ENCODE assay signal across 1 cellular context in the genomic region with DNA sequence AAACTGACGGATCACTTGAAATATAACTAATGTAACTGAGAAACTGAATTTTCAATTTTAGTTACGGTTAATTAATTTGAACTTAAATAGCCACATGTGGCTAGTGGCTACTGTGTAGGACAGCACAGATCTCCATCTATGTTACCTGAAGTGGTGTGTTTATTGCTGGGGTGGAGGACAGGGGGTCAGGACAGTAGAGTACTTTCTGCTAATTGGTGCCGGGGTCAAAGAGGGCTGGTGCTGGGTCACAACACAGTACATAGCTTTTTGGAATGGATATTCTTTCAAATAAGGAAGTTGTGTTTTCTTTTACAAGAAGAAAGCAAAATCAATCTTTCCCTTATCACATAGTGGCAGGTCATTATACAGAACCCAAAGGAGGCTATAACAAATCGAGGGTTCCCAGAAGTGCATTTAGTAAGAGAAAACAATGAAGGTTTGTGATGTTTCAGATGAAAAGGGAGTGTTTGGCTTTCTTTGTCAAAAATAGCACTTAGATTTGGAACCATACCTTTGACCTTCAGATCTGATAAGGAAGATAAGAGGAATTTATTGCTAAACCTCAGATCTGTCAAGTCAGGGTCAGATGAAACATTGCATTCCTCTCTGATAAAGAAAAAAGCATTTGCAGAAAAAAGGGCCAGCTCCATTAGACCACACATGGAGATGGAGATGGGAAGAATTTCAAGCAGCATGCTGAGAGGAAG.
TF ChIP-seq lines count a peak whose summit lies in the region.

No MANE protein-coding gene starts in this region.

TF ChIP-seq in HepG2, 621 proteins besides CTCF, POLR2A, EP300 and RAD21 (continued from another document and continues in another):
- TF ChIP-seq, protein P1, sequence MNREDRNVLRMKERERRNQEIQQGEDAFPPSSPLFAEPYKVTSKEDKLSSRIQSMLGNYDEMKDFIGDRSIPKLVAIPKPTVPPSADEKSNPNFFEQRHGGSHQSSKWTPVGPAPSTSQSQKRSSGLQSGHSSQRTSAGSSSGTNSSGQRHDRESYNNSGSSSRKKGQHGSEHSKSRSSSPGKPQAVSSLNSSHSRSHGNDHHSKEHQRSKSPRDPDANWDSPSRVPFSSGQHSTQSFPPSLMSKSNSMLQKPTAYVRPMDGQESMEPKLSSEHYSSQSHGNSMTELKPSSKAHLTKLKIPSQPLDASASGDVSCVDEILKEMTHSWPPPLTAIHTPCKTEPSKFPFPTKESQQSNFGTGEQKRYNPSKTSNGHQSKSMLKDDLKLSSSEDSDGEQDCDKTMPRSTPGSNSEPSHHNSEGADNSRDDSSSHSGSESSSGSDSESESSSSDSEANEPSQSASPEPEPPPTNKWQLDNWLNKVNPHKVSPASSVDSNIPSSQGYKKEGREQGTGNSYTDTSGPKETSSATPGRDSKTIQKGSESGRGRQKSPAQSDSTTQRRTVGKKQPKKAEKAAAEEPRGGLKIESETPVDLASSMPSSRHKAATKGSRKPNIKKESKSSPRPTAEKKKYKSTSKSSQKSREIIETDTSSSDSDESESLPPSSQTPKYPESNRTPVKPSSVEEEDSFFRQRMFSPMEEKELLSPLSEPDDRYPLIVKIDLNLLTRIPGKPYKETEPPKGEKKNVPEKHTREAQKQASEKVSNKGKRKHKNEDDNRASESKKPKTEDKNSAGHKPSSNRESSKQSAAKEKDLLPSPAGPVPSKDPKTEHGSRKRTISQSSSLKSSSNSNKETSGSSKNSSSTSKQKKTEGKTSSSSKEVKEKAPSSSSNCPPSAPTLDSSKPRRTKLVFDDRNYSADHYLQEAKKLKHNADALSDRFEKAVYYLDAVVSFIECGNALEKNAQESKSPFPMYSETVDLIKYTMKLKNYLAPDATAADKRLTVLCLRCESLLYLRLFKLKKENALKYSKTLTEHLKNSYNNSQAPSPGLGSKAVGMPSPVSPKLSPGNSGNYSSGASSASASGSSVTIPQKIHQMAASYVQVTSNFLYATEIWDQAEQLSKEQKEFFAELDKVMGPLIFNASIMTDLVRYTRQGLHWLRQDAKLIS (CRISPR knock-in tag; IDR thresholded peaks at IDR 0.05), result no peak
- TF ChIP-seq, protein P2, sequence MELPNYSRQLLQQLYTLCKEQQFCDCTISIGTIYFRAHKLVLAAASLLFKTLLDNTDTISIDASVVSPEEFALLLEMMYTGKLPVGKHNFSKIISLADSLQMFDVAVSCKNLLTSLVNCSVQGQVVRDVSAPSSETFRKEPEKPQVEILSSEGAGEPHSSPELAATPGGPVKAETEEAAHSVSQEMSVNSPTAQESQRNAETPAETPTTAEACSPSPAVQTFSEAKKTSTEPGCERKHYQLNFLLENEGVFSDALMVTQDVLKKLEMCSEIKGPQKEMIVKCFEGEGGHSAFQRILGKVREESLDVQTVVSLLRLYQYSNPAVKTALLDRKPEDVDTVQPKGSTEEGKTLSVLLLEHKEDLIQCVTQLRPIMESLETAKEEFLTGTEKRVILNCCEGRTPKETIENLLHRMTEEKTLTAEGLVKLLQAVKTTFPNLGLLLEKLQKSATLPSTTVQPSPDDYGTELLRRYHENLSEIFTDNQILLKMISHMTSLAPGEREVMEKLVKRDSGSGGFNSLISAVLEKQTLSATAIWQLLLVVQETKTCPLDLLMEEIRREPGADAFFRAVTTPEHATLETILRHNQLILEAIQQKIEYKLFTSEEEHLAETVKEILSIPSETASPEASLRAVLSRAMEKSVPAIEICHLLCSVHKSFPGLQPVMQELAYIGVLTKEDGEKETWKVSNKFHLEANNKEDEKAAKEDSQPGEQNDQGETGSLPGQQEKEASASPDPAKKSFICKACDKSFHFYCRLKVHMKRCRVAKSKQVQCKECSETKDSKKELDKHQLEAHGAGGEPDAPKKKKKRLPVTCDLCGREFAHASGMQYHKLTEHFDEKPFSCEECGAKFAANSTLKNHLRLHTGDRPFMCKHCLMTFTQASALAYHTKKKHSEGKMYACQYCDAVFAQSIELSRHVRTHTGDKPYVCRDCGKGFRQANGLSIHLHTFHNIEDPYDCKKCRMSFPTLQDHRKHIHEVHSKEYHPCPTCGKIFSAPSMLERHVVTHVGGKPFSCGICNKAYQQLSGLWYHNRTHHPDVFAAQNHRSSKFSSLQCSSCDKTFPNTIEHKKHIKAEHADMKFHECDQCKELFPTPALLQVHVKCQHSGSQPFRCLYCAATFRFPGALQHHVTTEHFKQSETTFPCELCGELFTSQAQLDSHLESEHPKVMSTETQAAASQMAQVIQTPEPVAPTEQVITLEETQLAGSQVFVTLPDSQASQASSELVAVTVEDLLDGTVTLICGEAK (IDR thresholded peaks at IDR 0.05), result no peak
- TF ChIP-seq, protein P2 (CRISPR knock-in tag; IDR thresholded peaks at IDR 0.05), result no peak
- TF ChIP-seq NCOR1 (IDR thresholded peaks at IDR 0.05; ENCODE audit: borderline replicate concordance, low read length), result no peak; the same call in 1 of the 2 replicates
- TF ChIP-seq, protein P3, sequence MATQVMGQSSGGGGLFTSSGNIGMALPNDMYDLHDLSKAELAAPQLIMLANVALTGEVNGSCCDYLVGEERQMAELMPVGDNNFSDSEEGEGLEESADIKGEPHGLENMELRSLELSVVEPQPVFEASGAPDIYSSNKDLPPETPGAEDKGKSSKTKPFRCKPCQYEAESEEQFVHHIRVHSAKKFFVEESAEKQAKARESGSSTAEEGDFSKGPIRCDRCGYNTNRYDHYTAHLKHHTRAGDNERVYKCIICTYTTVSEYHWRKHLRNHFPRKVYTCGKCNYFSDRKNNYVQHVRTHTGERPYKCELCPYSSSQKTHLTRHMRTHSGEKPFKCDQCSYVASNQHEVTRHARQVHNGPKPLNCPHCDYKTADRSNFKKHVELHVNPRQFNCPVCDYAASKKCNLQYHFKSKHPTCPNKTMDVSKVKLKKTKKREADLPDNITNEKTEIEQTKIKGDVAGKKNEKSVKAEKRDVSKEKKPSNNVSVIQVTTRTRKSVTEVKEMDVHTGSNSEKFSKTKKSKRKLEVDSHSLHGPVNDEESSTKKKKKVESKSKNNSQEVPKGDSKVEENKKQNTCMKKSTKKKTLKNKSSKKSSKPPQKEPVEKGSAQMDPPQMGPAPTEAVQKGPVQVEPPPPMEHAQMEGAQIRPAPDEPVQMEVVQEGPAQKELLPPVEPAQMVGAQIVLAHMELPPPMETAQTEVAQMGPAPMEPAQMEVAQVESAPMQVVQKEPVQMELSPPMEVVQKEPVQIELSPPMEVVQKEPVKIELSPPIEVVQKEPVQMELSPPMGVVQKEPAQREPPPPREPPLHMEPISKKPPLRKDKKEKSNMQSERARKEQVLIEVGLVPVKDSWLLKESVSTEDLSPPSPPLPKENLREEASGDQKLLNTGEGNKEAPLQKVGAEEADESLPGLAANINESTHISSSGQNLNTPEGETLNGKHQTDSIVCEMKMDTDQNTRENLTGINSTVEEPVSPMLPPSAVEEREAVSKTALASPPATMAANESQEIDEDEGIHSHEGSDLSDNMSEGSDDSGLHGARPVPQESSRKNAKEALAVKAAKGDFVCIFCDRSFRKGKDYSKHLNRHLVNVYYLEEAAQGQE (IDR thresholded peaks at IDR 0.05; ENCODE audit: borderline replicate concordance in 1 of 2, low read depth in 1 of 2, low read length in 2 of 2), result no peak
- no peak for TF ChIP-seq ZNF607 (CRISPR knock-in tag; IDR thresholded peaks at IDR 0.05; ENCODE audit: borderline replicate concordance)
- no peak for TF ChIP-seq ZNF484 (CRISPR knock-in tag; IDR thresholded peaks at IDR 0.05; ENCODE audit: borderline replicate concordance, low read depth)
- TF ChIP-seq, protein P4, sequence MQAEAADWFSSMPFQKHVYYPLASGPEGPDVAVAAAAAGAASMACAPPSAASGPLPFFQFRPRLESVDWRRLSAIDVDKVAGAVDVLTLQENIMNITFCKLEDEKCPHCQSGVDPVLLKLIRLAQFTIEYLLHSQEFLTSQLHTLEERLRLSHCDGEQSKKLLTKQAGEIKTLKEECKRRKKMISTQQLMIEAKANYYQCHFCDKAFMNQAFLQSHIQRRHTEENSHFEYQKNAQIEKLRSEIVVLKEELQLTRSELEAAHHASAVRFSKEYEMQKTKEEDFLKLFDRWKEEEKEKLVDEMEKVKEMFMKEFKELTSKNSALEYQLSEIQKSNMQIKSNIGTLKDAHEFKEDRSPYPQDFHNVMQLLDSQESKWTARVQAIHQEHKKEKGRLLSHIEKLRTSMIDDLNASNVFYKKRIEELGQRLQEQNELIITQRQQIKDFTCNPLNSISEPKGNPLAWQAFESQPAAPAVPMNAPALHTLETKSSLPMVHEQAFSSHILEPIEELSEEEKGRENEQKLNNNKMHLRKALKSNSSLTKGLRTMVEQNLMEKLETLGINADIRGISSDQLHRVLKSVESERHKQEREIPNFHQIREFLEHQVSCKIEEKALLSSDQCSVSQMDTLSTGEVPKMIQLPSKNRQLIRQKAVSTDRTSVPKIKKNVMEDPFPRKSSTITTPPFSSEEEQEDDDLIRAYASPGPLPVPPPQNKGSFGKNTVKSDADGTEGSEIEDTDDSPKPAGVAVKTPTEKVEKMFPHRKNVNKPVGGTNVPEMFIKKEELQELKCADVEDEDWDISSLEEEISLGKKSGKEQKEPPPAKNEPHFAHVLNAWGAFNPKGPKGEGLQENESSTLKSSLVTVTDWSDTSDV (CRISPR knock-in tag; IDR thresholded peaks at IDR 0.05), result no peak
- peak; percentile 57 for TF ChIP-seq GATAD2A (CRISPR knock-in tag; IDR thresholded peaks at IDR 0.05)
- no peak for TF ChIP-seq ZNF879 (CRISPR knock-in tag; IDR thresholded peaks at IDR 0.05)
- TF ChIP-seq NFKB2 (CRISPR knock-in tag; IDR thresholded peaks at IDR 0.05; ENCODE audit: borderline replicate concordance), result no peak
- peak; percentile 13; the same call in 1 of the 2 replicates for TF ChIP-seq HMG20A (CRISPR knock-in tag; IDR thresholded peaks at IDR 0.05; ENCODE audit: borderline replicate concordance)
- TF ChIP-seq, protein P5, sequence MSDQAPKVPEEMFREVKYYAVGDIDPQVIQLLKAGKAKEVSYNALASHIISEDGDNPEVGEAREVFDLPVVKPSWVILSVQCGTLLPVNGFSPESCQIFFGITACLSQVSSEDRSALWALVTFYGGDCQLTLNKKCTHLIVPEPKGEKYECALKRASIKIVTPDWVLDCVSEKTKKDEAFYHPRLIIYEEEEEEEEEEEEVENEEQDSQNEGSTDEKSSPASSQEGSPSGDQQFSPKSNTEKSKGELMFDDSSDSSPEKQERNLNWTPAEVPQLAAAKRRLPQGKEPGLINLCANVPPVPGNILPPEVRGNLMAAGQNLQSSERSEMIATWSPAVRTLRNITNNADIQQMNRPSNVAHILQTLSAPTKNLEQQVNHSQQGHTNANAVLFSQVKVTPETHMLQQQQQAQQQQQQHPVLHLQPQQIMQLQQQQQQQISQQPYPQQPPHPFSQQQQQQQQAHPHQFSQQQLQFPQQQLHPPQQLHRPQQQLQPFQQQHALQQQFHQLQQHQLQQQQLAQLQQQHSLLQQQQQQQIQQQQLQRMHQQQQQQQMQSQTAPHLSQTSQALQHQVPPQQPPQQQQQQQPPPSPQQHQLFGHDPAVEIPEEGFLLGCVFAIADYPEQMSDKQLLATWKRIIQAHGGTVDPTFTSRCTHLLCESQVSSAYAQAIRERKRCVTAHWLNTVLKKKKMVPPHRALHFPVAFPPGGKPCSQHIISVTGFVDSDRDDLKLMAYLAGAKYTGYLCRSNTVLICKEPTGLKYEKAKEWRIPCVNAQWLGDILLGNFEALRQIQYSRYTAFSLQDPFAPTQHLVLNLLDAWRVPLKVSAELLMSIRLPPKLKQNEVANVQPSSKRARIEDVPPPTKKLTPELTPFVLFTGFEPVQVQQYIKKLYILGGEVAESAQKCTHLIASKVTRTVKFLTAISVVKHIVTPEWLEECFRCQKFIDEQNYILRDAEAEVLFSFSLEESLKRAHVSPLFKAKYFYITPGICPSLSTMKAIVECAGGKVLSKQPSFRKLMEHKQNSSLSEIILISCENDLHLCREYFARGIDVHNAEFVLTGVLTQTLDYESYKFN (CRISPR knock-in tag; conservative IDR thresholded peaks at IDR 0.05), result peak; percentile 25; the same call in 1 of the 2 replicates
- no peak for TF ChIP-seq SP5 (CRISPR knock-in tag; IDR thresholded peaks at IDR 0.05; ENCODE audit: borderline replicate concordance, low read depth)
- TF ChIP-seq, protein P6, sequence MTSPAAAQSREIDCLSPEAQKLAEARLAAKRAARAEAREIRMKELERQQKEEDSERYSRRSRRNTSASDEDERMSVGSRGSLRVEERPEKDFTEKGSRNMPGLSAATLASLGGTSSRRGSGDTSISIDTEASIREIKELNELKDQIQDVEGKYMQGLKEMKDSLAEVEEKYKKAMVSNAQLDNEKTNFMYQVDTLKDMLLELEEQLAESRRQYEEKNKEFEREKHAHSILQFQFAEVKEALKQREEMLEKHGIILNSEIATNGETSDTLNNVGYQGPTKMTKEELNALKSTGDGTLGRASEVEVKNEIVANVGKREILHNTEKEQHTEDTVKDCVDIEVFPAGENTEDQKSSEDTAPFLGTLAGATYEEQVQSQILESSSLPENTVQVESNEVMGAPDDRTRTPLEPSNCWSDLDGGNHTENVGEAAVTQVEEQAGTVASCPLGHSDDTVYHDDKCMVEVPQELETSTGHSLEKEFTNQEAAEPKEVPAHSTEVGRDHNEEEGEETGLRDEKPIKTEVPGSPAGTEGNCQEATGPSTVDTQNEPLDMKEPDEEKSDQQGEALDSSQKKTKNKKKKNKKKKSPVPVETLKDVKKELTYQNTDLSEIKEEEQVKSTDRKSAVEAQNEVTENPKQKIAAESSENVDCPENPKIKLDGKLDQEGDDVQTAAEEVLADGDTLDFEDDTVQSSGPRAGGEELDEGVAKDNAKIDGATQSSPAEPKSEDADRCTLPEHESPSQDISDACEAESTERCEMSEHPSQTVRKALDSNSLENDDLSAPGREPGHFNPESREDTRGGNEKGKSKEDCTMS (CRISPR knock-in tag; conservative IDR thresholded peaks at IDR 0.05), result no peak
- no peak for TF ChIP-seq PRPF4 (IDR thresholded peaks at IDR 0.05; ENCODE audit: low read depth, low read length, poor library complexity, severe bottlenecking)
